Comparison of ENCODE assay signal across 22 cellular contexts in the genomic region with DNA sequence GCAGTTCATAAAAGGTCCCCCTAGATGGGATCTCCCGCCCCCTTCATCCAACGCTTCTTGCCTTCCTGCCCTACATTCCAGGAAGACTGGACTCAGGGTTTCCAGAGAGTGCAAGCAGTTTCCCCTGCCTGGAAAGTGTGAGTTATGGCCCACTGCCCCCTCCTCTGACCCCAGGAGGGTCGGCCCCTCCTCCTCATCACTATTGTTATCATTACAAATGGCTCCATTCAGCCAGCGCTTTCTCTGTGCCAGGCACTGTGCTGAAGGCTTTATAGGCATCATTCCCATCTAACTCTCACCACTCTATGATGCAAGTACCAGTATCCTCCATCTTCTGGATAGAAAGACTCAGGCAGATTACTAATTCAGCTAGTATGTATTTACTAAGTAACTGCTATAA.
DNase-seq lines count a peak whose midpoint lies in the region; ATAC-seq, FAIRE-seq and TF ChIP-seq lines count a peak whose summit lies in the region.
"Had no signal": no experiment of that assay in that cellular context is flagged by ENCODE, and none has a peak within 500 bp of the region (broad histone marks: within the 10 kb centered on the region; RNA-seq: fewer than 3 reads in every experiment).

No MANE protein-coding gene starts in this region.

- FAIRE-seq in frontal cortex (lab: Jason Lieb, UNC), result no peak
- FAIRE-seq: GM12891 had no signal

- H3K4me1 ChIP-seq in CD8-positive, alpha-beta T cell (ENCODE audit: insufficient read depth, low read length), result no peaks in the 10 kb centered on the region

- intact Hi-C loops in CD8-positive, alpha-beta T cell (cut with DNase I, micrococcal nuclease), result no loop called here

- H3K27ac ChIP-seq in cingulate gyrus (ENCODE audit: low read depth, low read length), result peak overlapping the region; percentile 91
- peak overlapping the region; percentile 82 for H3K27ac ChIP-seq in layer of hippocampus (ENCODE audit: low read depth, low read length)
- H3K27ac ChIP-seq in CD8-positive, alpha-beta T cell (ENCODE audit: low read depth, low read length), result no peak overlapping the region
- H3K27ac ChIP-seq: BLaER1 had no signal

- CTCF ChIA-PET in CD8-positive, alpha-beta T cell (lab: Charles Lee), result no interaction called here

- DNase-seq in pons (ENCODE audit: low spot score) (peak; percentile 84), frontal cortex (ENCODE audit: low spot score in 2 of 2) (no peak), germinal center (ENCODE audit: low spot score) (no peak)
- no peak for DNase-seq in CD8-positive, alpha-beta T cell
- DNase-seq: CD4-positive, alpha-beta T cell; DMS153; H9; HFFc6; NCI-H1105; NCI-H146; NCI-H2029; NCI-H2227 treated with DMSO at 0.1 percent for 48 hours; NCI-H510A; NCI-H774; NK-92 treated with Interleukin-12 subunit alpha and Interleukin-12 subunit beta, amount 100 ng/mL, for 24 hours; SIG-M5 had no signal

- H3K9me3 ChIP-seq in CD8-positive, alpha-beta T cell (ENCODE audit: low read length), result no peaks in the 10 kb centered on the region
- H3K9me3 ChIP-seq: BLaER1 had no signal

- H3K27me3 ChIP-seq in layer of hippocampus (ENCODE audit: control insufficient read depth, insufficient read depth, low read length), result no peaks in the 10 kb centered on the region
- H3K27me3 ChIP-seq in CD8-positive, alpha-beta T cell (ENCODE audit: insufficient read depth, low read length), result no peaks in the 10 kb centered on the region
- H3K27me3 ChIP-seq: BLaER1 had no signal

- no peak for TF ChIP-seq CTCF in CD8-positive, alpha-beta T cell (IDR thresholded peaks at IDR 0.05)

- H3K27me3 Mint-ChIP-seq in CD8-positive, alpha-beta T cell (ENCODE audit: low read depth), result peaks cover 21% of the 10 kb centered on the region

- no peaks in the 10 kb centered on the region for H3K4me1 Mint-ChIP-seq in CD8-positive, alpha-beta T cell (ENCODE audit: low read depth)

- no peaks in the 10 kb centered on the region for H3K36me3 Mint-ChIP-seq in CD8-positive, alpha-beta T cell
- H3K36me3 Mint-ChIP-seq: IgD-negative memory B cell had no signal

- H3K9me3 Mint-ChIP-seq in CD8-positive, alpha-beta T cell, result no peaks in the 10 kb centered on the region
- H3K9me3 Mint-ChIP-seq: CD4-positive, alpha-beta T cell; HFFc6 had no signal

- H3K36me3 ChIP-seq in CD8-positive, alpha-beta T cell (ENCODE audit: insufficient read depth, low read length), result no peaks in the 10 kb centered on the region
- H3K36me3 ChIP-seq: BLaER1 had no signal

- H3K27ac Mint-ChIP-seq in CD8-positive, alpha-beta T cell, result no peak overlapping the region
- H3K27ac Mint-ChIP-seq: CD4-positive, alpha-beta T cell; H9; HFFc6; IgD-negative memory B cell had no signal

- H3K4me3 ChIP-seq in CD8-positive, alpha-beta T cell (ENCODE audit: low read depth, low read length), result no peak overlapping the region
- H3K4me3 ChIP-seq: BLaER1 had no signal

- POLR2A ChIA-PET in CD8-positive, alpha-beta T cell (lab: Charles Lee), result no interaction called here

- H3K4me3 Mint-ChIP-seq in CD8-positive, alpha-beta T cell, result no peak overlapping the region
- H3K4me3 Mint-ChIP-seq: CD4-positive, alpha-beta T cell; H9; HFFc6; IgD-negative memory B cell had no signal

- no peak for ATAC-seq in HG02642 (IDR thresholded peaks at IDR 0.05; ENCODE audit: poor library complexity, unreplicated experiment)
- no peak for ATAC-seq in CD8-positive, alpha-beta T cell
